ENCODE assay signal across 36 cellular contexts in genomic region chr4:188245651-188246050, GRCh38.
"Had no signal": no experiment of that assay in that cellular context is flagged by ENCODE, and none has a peak within 500 bp of the region (broad histone marks: within the 10 kb centered on the region; RNA-seq: fewer than 3 reads in every experiment).

No MANE protein-coding gene starts in this region.

- H3K9me3 Mint-ChIP-seq: activated CD4-positive, alpha-beta T cell treated with anti-CD3 and anti-CD28 coated beads, Interleukin-2, amount 10 ng/mL, durations not matched to agents 24 days and 14 days; activated naive CD8-positive, alpha-beta T cell treated with anti-CD3 and anti-CD28 coated beads for 36 hours; activated T-helper 17 cell treated with anti-CD3 and anti-CD28 coated beads, Interleukin-2, amount 50 U/mL, for 72 hours had no signal

- ATAC-seq: activated CD8-positive, alpha-beta T cell treated with anti-CD3 and anti-CD28 coated beads, Interleukin-2, amount 10 ng/mL, durations not matched to agents 7 days and 5 days; activated naive CD4-positive, alpha-beta T cell treated with anti-CD3 and anti-CD28 coated beads, Interleukin-2, amount 50 U/mL, for 72 hours; activated T-cell treated with anti-CD3 and anti-CD28 coated beads, Interleukin-2, amount 50 U/mL, for 4 hours; activated T-cell treated with anti-CD3 and anti-CD28 coated beads, Interleukin-2, amount 50 U/mL, for 72 hours; activated T-helper 17 cell treated with anti-CD3 and anti-CD28 coated beads, Interleukin-2, amount 50 U/mL, for 72 hours; body of pancreas had no signal

- H3K27ac ChIP-seq: adrenal gland, body of pancreas, brain microvascular endothelial cell, breast epithelium, VCaP had no signal

- H3K27ac Mint-ChIP-seq: activated B cell treated with CpG ODN at 0.5 μM for 24 hours; activated CD4-positive, alpha-beta memory T cell treated with anti-CD3 and anti-CD28 coated beads, Interleukin-2, amount 10 ng/mL, durations not matched to agents 7 days and 5 days; activated CD4-positive, alpha-beta T cell treated with anti-CD3 and anti-CD28 coated beads, Interleukin-2, amount 10 ng/mL, durations not matched to agents 24 days and 14 days; activated CD8-positive, alpha-beta T cell treated with anti-CD3 and anti-CD28 coated beads, Interleukin-2, amount 10 ng/mL, durations not matched to agents 7 days and 5 days; activated naive CD4-positive, alpha-beta T cell treated with anti-CD3 and anti-CD28 coated beads for 36 hours; activated naive CD4-positive, alpha-beta T cell treated with anti-CD3 and anti-CD28 coated beads, Interleukin-2, amount 50 U/mL, for 72 hours; activated naive CD8-positive, alpha-beta T cell treated with anti-CD3 and anti-CD28 coated beads for 36 hours; activated T-cell treated with anti-CD3 and anti-CD28 coated beads, Interleukin-2, amount 50 U/mL, for 72 hours; activated T-helper 1 cell treated with anti-CD3 and anti-CD28 coated beads, Interleukin-12 subunit alpha, Interleukin-12 subunit beta, Interleukin-2, Interleukin-4 antibody, amounts not matched to agents 30 ng/mL and 10 ng/mL and 1 ng/mL, durations not matched to agents 14 hours and 24 hours and 36 hours; activated T-helper 17 cell treated with anti-CD3 and anti-CD28 coated beads, Interleukin-2, amount 50 U/mL, for 72 hours; T-helper 1 cell treated with Interleukin-12 subunit alpha and Interleukin-12 subunit beta and Interleukin-4 antibody, amounts not matched to agents 30 μg/mL and 1 μg/mL, for 36 hours; T-helper 2 cell treated with Interferon-gamma antibody and Interleukin-4, amounts not matched to agents 5 μg/mL and 100 μg/mL, for 36 hours had no signal

- H3K4me3 ChIP-seq: adrenal gland, body of pancreas, breast epithelium had no signal

- H3K36me3 ChIP-seq: adrenal gland, brain microvascular endothelial cell, breast epithelium had no signal

- H3K36me3 Mint-ChIP-seq: activated naive CD8-positive, alpha-beta T cell treated with anti-CD3 and anti-CD28 coated beads for 36 hours had no signal

- H3K4me1 Mint-ChIP-seq: activated B cell treated with CpG ODN at 0.5 μM for 24 hours; activated CD4-positive, alpha-beta memory T cell treated with anti-CD3 and anti-CD28 coated beads, Interleukin-2, amount 10 ng/mL, durations not matched to agents 7 days and 5 days; activated CD4-positive, alpha-beta T cell treated with anti-CD3 and anti-CD28 coated beads, Interleukin-2, amount 10 ng/mL, durations not matched to agents 24 days and 14 days; activated naive CD8-positive, alpha-beta T cell treated with anti-CD3 and anti-CD28 coated beads for 36 hours; activated T-helper 17 cell treated with anti-CD3 and anti-CD28 coated beads, Interleukin-2, amount 50 U/mL, for 72 hours had no signal

- H3K4me3 Mint-ChIP-seq: activated B cell treated with CpG ODN at 0.5 μM for 24 hours; activated CD4-positive, alpha-beta memory T cell treated with anti-CD3 and anti-CD28 coated beads, Interleukin-2, amount 10 ng/mL, durations not matched to agents 7 days and 5 days; activated CD4-positive, alpha-beta T cell treated with anti-CD3 and anti-CD28 coated beads, Interleukin-2, amount 10 ng/mL, durations not matched to agents 24 days and 14 days; activated CD8-positive, alpha-beta T cell treated with anti-CD3 and anti-CD28 coated beads, Interleukin-2, amount 10 ng/mL, durations not matched to agents 7 days and 5 days; activated naive CD4-positive, alpha-beta T cell treated with anti-CD3 and anti-CD28 coated beads for 36 hours; activated naive CD8-positive, alpha-beta T cell treated with anti-CD3 and anti-CD28 coated beads for 36 hours; activated T-cell treated with anti-CD3 and anti-CD28 coated beads, Interleukin-2, amount 50 U/mL, for 4 hours; activated T-cell treated with anti-CD3 and anti-CD28 coated beads, Interleukin-2, amount 50 U/mL, for 72 hours; activated T-helper 1 cell treated with anti-CD3 and anti-CD28 coated beads, Interleukin-12 subunit alpha, Interleukin-12 subunit beta, Interleukin-2, Interleukin-4 antibody, amounts not matched to agents 30 ng/mL and 10 ng/mL and 1 ng/mL, durations not matched to agents 14 hours and 24 hours and 36 hours; activated T-helper 17 cell treated with anti-CD3 and anti-CD28 coated beads, Interleukin-2, amount 50 U/mL, for 72 hours; T-helper 1 cell treated with Interleukin-12 subunit alpha and Interleukin-12 subunit beta and Interleukin-4 antibody, amounts not matched to agents 30 μg/mL and 1 μg/mL, for 36 hours; T-helper 2 cell treated with Interferon-gamma antibody and Interleukin-4, amounts not matched to agents 5 μg/mL and 100 μg/mL, for 36 hours had no signal

- H3K4me1 ChIP-seq: adrenal gland, body of pancreas, breast epithelium had no signal

- H3K27me3 ChIP-seq: adrenal gland, body of pancreas, brain microvascular endothelial cell, breast epithelium had no signal

- H3K9me3 ChIP-seq: adrenal gland, body of pancreas, breast epithelium had no signal

- DNase-seq: activated B cell treated with CpG ODN at 0.5 μM for 24 hours; activated CD4-positive, alpha-beta memory T cell treated with anti-CD3 and anti-CD28 coated beads, Interleukin-2, amount 10 ng/mL, durations not matched to agents 7 days and 5 days; activated CD4-positive, alpha-beta T cell treated with anti-CD3 and anti-CD28 coated beads for 4 hours; activated CD4-positive, alpha-beta T cell treated with anti-CD3 and anti-CD28 coated beads, Interleukin-2, amount 10 ng/mL, durations not matched to agents 24 days and 14 days; activated CD4-positive, alpha-beta T cell treated with anti-CD3 and anti-CD28 coated beads, Interleukin-2, amount 50 U/mL, for 1 hour; activated CD4-positive, alpha-beta T cell treated with anti-CD3 and anti-CD28 coated beads, Interleukin-2, amount 50 U/mL, for 48 hours; activated CD4-positive, CD25-positive, alpha-beta regulatory T cell treated with anti-CD3 and anti-CD28 coated beads, Interleukin-2, amount 50 U/mL, for 72 hours; activated CD8-positive, alpha-beta memory T cell treated with anti-CD3 and anti-CD28 coated beads for 24 hours; activated CD8-positive, alpha-beta memory T cell treated with anti-CD3 and anti-CD28 coated beads, Interleukin-2, amount 50 U/mL, for 4 hours; activated CD8-positive, alpha-beta T cell treated with anti-CD3 and anti-CD28 coated beads, Interleukin-2, amount 10 ng/mL, durations not matched to agents 7 days and 5 days; activated effector memory CD4-positive, alpha-beta T cell treated with anti-CD3 and anti-CD28 coated beads, Interleukin-2, amount 50 U/mL, for 16 hours; activated gamma-delta T cell treated with Interleukin-2 at 50 U/mL for 16 hours; activated naive CD4-positive, alpha-beta T cell; activated naive CD4-positive, alpha-beta T cell treated with anti-CD3 and anti-CD28 coated beads for 36 hours; activated naive CD4-positive, alpha-beta T cell treated with anti-CD3 and anti-CD28 coated beads, Interleukin-2, amount 50 U/mL, for 16 hours; activated naive CD8-positive, alpha-beta T cell treated with anti-CD3 and anti-CD28 coated beads for 36 hours; activated T-cell treated with anti-CD3 and anti-CD28 coated beads for 4 hours; activated T-cell treated with anti-CD3 and anti-CD28 coated beads, Interleukin-2, amount 50 U/mL, for 1 hour; activated T-cell treated with anti-CD3 and anti-CD28 coated beads, Interleukin-2, amount 50 U/mL, for 4 hours; activated T-cell treated with anti-CD3 and anti-CD28 coated beads, Interleukin-2, amount 50 U/mL, for 72 hours; adrenal gland; amniotic stem cell; aorta; body of pancreas; brain microvascular endothelial cell; central memory CD4-positive, alpha-beta T cell; T-helper 1 cell; T-helper 2 cell; T-helper 9 cell had no signal

- H3K27me3 Mint-ChIP-seq: activated B cell treated with CpG ODN at 0.5 μM for 24 hours; activated CD4-positive, alpha-beta memory T cell treated with anti-CD3 and anti-CD28 coated beads, Interleukin-2, amount 10 ng/mL, durations not matched to agents 7 days and 5 days; activated CD4-positive, alpha-beta T cell treated with anti-CD3 and anti-CD28 coated beads, Interleukin-2, amount 10 ng/mL, durations not matched to agents 24 days and 14 days; activated naive CD8-positive, alpha-beta T cell treated with anti-CD3 and anti-CD28 coated beads for 36 hours; activated T-helper 17 cell treated with anti-CD3 and anti-CD28 coated beads, Interleukin-2, amount 50 U/mL, for 72 hours had no signal
